In the genomic region with DNA sequence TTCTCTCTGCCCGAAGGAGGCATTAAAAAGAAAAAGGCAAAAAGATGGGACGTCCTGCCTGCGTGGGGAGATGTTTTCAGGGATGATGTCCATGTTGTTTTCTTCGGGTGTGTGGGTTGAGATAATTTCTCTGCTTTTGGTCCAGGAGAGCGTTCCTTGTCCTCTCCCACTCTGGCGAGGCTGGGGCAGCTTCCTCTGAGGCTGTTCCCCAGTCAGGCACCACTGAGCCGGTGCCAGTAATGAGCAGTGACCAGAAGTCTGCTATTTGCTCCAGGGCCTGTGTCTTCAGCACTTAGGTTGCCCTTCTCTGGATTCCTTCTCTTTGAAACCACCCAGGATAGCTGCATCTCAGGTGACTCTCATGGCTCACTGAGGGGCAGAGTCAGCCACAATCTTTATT, we compare ENCODE assay signal across 28 cellular contexts.
"Had no signal": no experiment of that assay in that cellular context is flagged by ENCODE, and none has a peak within 500 bp of the region (broad histone marks: within the 10 kb centered on the region; RNA-seq: fewer than 3 reads in every experiment).

No MANE protein-coding gene starts in this region.

- H3K27me3 ChIP-seq: body of pancreas, Peyer's patch had no signal

- H3K4me1 ChIP-seq: body of pancreas, Peyer's patch had no signal

- H3K4me3 ChIP-seq: body of pancreas, K562, Peyer's patch had no signal

- H3K4me1 Mint-ChIP-seq: activated naive CD8-positive, alpha-beta T cell treated with anti-CD3 and anti-CD28 coated beads for 36 hours; activated T-helper 17 cell treated with anti-CD3 and anti-CD28 coated beads, Interleukin-2, amount 50 U/mL, for 72 hours had no signal

- H3K36me3 ChIP-seq: Peyer's patch had no signal

- H3K27ac Mint-ChIP-seq: activated CD4-positive, alpha-beta T cell treated with anti-CD3 and anti-CD28 coated beads, Interleukin-2, amount 10 ng/mL, durations not matched to agents 24 days and 14 days; activated CD8-positive, alpha-beta T cell treated with anti-CD3 and anti-CD28 coated beads for 36 hours; activated naive CD8-positive, alpha-beta T cell treated with anti-CD3 and anti-CD28 coated beads for 36 hours; activated T-cell treated with anti-CD3 and anti-CD28 coated beads, Interleukin-2, amount 50 U/mL, for 72 hours; activated T-helper 17 cell treated with anti-CD3 and anti-CD28 coated beads, Interleukin-2, amount 50 U/mL, for 72 hours had no signal

- ATAC-seq: activated CD8-positive, alpha-beta T cell treated with anti-CD3 and anti-CD28 coated beads for 36 hours; activated T-cell treated with anti-CD3 and anti-CD28 coated beads, Interleukin-2, amount 50 U/mL, for 72 hours; activated T-helper 17 cell treated with anti-CD3 and anti-CD28 coated beads, Interleukin-2, amount 50 U/mL, for 72 hours; body of pancreas; K562; PC-3 had no signal

- H3K4me3 Mint-ChIP-seq: activated CD4-positive, alpha-beta T cell treated with anti-CD3 and anti-CD28 coated beads, Interleukin-2, amount 10 ng/mL, durations not matched to agents 24 days and 14 days; activated CD8-positive, alpha-beta T cell treated with anti-CD3 and anti-CD28 coated beads for 36 hours; activated naive CD8-positive, alpha-beta T cell treated with anti-CD3 and anti-CD28 coated beads for 36 hours; activated T-cell treated with anti-CD3 and anti-CD28 coated beads, Interleukin-2, amount 50 U/mL, for 72 hours; activated T-helper 17 cell treated with anti-CD3 and anti-CD28 coated beads, Interleukin-2, amount 50 U/mL, for 72 hours had no signal

- H3K27ac ChIP-seq: body of pancreas, Peyer's patch had no signal

- H3K9me3 Mint-ChIP-seq: activated CD4-positive, alpha-beta T cell treated with anti-CD3 and anti-CD28 coated beads, Interleukin-2, amount 10 ng/mL, durations not matched to agents 24 days and 14 days; activated CD8-positive, alpha-beta T cell treated with anti-CD3 and anti-CD28 coated beads for 36 hours; activated naive CD8-positive, alpha-beta T cell treated with anti-CD3 and anti-CD28 coated beads for 36 hours; activated T-cell treated with anti-CD3 and anti-CD28 coated beads, Interleukin-2, amount 50 U/mL, for 72 hours; activated T-helper 17 cell treated with anti-CD3 and anti-CD28 coated beads, Interleukin-2, amount 50 U/mL, for 72 hours had no signal

- DNase-seq: activated CD4-positive, alpha-beta T cell treated with anti-CD3 and anti-CD28 coated beads, Interleukin-2, amount 10 ng/mL, durations not matched to agents 24 days and 14 days; activated CD4-positive, alpha-beta T cell treated with anti-CD3 and anti-CD28 coated beads, Interleukin-2, amount 50 U/mL, for 4 hours; activated CD8-positive, alpha-beta T cell treated with anti-CD3 and anti-CD28 coated beads for 36 hours; activated effector memory CD4-positive, alpha-beta T cell treated with anti-CD3 and anti-CD28 coated beads, Interleukin-2, amount 50 U/mL, for 16 hours; activated naive CD4-positive, alpha-beta T cell; activated naive CD4-positive, alpha-beta T cell treated with anti-CD3 and anti-CD28 coated beads, Interleukin-2, amount 50 U/mL, for 16 hours; activated naive CD8-positive, alpha-beta T cell treated with anti-CD3 and anti-CD28 coated beads for 36 hours; activated T-cell treated with anti-CD3 and anti-CD28 coated beads, Interleukin-2, amount 50 U/mL, for 1 hour; activated T-cell treated with anti-CD3 and anti-CD28 coated beads, Interleukin-2, amount 50 U/mL, for 72 hours; amniotic stem cell; NCI-H1092 treated with DMSO at 0.1 percent for 48 hours; NCI-H187; NCI-H2029 treated with DMSO at 0.1 percent for 48 hours; NCI-H2107; NCI-H2171; NCI-H510A; NCI-H526; NK-92 treated with Interleukin-12 subunit alpha and Interleukin-12 subunit beta, amount 100 ng/mL, for 24 hours; PC-3; Peyer's patch; RPMI8226; SW 1271; T-helper 1 cell; T-helper 2 cell; T-helper 9 cell had no signal

- H3K27me3 Mint-ChIP-seq: activated naive CD8-positive, alpha-beta T cell treated with anti-CD3 and anti-CD28 coated beads for 36 hours had no signal

- H3K36me3 Mint-ChIP-seq: activated naive CD8-positive, alpha-beta T cell treated with anti-CD3 and anti-CD28 coated beads for 36 hours had no signal

- H3K9me3 ChIP-seq: body of pancreas, Peyer's patch had no signal
